In the genomic region with DNA sequence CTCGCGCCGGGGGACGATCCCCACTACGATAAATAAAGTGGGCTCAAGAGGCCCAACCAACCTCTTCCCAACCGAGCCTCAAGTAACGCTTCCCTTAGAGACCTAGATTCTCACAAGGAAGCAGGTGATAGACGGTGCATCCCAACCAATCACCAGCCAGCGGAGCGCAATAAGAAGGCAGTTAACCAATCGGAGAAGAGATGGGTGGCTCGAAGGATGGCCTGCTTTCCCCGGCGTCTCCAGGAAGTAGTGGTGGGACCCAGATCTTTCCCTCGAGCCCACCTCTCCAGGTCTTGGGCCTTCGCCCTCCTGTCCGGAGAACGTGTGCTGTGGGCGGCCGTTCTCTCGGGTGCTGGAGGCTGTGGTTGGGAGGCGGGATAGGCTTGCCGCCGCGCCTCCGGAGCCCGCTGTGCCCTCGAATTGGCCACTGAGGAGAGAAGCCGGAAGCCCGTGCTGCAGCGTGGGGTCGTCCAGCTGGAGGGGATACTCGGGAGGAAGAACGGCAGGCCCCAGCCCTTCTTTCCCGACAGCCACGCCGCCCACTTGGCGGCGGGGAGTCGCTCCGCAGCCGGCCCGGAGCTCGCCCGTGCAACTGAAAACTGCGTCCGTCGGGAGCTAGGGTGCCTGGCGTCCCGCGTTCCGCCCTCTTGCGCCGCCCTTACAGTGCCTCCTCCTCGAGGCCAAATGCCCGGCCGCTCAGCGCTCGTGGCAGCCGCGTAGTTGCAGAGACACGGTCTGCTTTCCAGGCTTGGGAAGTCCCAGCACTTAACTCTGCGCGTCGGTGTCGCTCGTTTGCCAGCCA, we compare ENCODE assay signal across 8 cellular contexts. TPM values are rescaled to one million over a fixed set of nuclear protein-coding genes. Genes with fewer than 3 reads are reported as not detected.
DNase-seq lines count a peak whose midpoint lies in the region; ATAC-seq, FAIRE-seq and TF ChIP-seq lines count a peak whose summit lies in the region.

Gene RNF6 (minus strand): TSS at position 594 of the 802 bp plus-strand sequence. CDS start 2,665 bp downstream, outside the sequence.

- TF ChIP-seq CTCF in keratinocyte (optimal IDR thresholded peaks at IDR 0.05 in 1 of 3, IDR thresholded peaks at IDR 0.05 in 1 of 3, conservative IDR thresholded peaks at IDR 0.05 in 1 of 3; ENCODE audit: extremely low read depth in 1 of 3, insufficient read depth in 2 of 3, low read length in 3 of 3), result peak in 1 of 3 experiments; percentile 7

- peak; percentile 80 for FAIRE-seq in keratinocyte (lab: Jason Lieb, UNC)

- H2AFZ ChIP-seq in keratinocyte (ENCODE audit: control insufficient read depth, low read length), result peak within 1 kb of the TSS; percentile 99

- H3K4me1 ChIP-seq in keratinocyte (ENCODE audit: control insufficient read depth, extremely low read depth, insufficient read depth, low read length), result peaks cover 22% of the 10 kb centered on the region

- peak within 1 kb of the TSS; percentile 89 to 97 (median 94) for H3K4me3 ChIP-seq in keratinocyte (ENCODE audit: control insufficient read depth in 2 of 3, extremely low read depth in 1 of 3, insufficient read depth in 2 of 3, low read depth in 1 of 3, low read length in 3 of 3)

- H3K9ac ChIP-seq in keratinocyte (ENCODE audit: control insufficient read depth, extremely low read depth, insufficient read depth, low read length), result peak within 1 kb of the TSS; percentile 98

- H3K36me3 ChIP-seq in keratinocyte (ENCODE audit: control insufficient read depth in 2 of 2, extremely low read depth in 1 of 2, insufficient read depth in 2 of 2, low read length in 2 of 2), result peaks cover 7 to 10% of the 10 kb centered on the region in 2 experiments

- peaks cover 9% of the 10 kb centered on the region for H3K79me2 ChIP-seq in keratinocyte (ENCODE audit: control insufficient read depth, insufficient read depth, low read length)

- peak within 1 kb of the TSS; percentile 96 for H3K27ac ChIP-seq in keratinocyte (ENCODE audit: control insufficient read depth, insufficient read depth, low read length)

- no peaks in the 10 kb centered on the region for H3K27me3 ChIP-seq in keratinocyte (ENCODE audit: control insufficient read depth, extremely low read depth, insufficient read depth, low read length)

- dilution Hi-C loops in keratinocyte (cut with MboI; ENCODE audit: extremely low pct_ligation_motif_present, low sequenced_read_pairs), result no loop called here

- no peaks in the 10 kb centered on the region for H3K9me3 ChIP-seq in keratinocyte (ENCODE audit: control insufficient read depth, low read depth, low read length)

- DNase-seq in AML-193 (lab: John Stamatoyannopoulos, UW), result peak; percentile 99
- peak; percentile 77 for DNase-seq in NCI-H510A (lab: John Stamatoyannopoulos, UW)
- peak; percentile 75 for DNase-seq in activated CD4-positive, alpha-beta T cell treated with anti-CD3 and anti-CD28 coated beads for 1 hour
- DNase-seq in cerebellum (ENCODE audit: low spot score), result peak; percentile 98
- DNase-seq in keratinocyte (ENCODE audit: low read depth, low spot score), result peak; percentile 71
- peak; percentile 66 to 75 for DNase-seq in stimulated activated CD4-positive, alpha-beta T cell treated with anti-CD3 and anti-CD28 coated beads, Interleukin-15, amount 100 ng/mL, for 1 hour (ENCODE audit: low read depth in 1 of 2, low spot score in 1 of 2)

- peak within 1 kb of the TSS; percentile 86 for H3K4me2 ChIP-seq in keratinocyte (ENCODE audit: control insufficient read depth, extremely low read depth, insufficient read depth, low read depth, low read length)

- H4K20me1 ChIP-seq in keratinocyte (ENCODE audit: control insufficient read depth, extremely low read depth, insufficient read depth, low read length), result no peaks in the 10 kb centered on the region

- no peaks in the 10 kb centered on the region for H3K9me1 ChIP-seq in keratinocyte (ENCODE audit: control insufficient read depth, extremely low read depth, insufficient read depth, low read length)

- peak; percentile 85 for TF ChIP-seq POLR2A in GM19099 (IDR thresholded peaks at IDR 0.05; ENCODE audit: extremely low read depth, insufficient read length, low read depth)

- peak; percentile 97 for ATAC-seq in HG03432 (IDR thresholded peaks at IDR 0.05; ENCODE audit: unreplicated experiment)

RNA-seq across cellular contexts. Expression of gene RNF6, which starts in this region (rescaled TPM):
- total RNA-seq in cerebellum, result 18.2 TPM
- 39.9 to 48.7 TPM (median 42.4 TPM) in 3 replicates for polyA plus RNA-seq in keratinocyte
- 99.0 TPM for polyA plus RNA-seq in keratinocyte (2011; ENCODE audit: low read depth)
- polyA plus RNA-seq in keratinocyte (2011; cell fraction: cytosol; rRNA removed), result 30.7 and 55.6 TPM in 2 replicates
- polyA plus RNA-seq in keratinocyte (2011; cell fraction: nucleus; rRNA removed), result 33.5 and 46.8 TPM in 2 replicates
- polyA plus RNA-seq in keratinocyte (2012; ENCODE audit: low replicate concordance), result 43.3 and 53.3 TPM in 2 replicates
- 21.4 to 54.7 TPM (median 42.8 TPM) in 3 replicates for polyA minus RNA-seq in keratinocyte
- polyA minus RNA-seq in keratinocyte (2011; cell fraction: cytosol; rRNA and poly(A)+ RNA removed), result 39.9 TPM
- polyA minus RNA-seq in keratinocyte (2011; cell fraction: nucleus; rRNA and poly(A)+ RNA removed), result 22.8 and 47.7 TPM in 2 replicates

Comparison
In these comparisons a context has a peak if more than half of its experiments do, and no peak if none do; other contexts are left out.
1. Peak in every context shown above with its lines: DNase-seq, ATAC-seq, H3K4me3 ChIP-seq and H3K27ac ChIP-seq.